39 cellular contexts compared by ENCODE assay signal in the genomic region with DNA sequence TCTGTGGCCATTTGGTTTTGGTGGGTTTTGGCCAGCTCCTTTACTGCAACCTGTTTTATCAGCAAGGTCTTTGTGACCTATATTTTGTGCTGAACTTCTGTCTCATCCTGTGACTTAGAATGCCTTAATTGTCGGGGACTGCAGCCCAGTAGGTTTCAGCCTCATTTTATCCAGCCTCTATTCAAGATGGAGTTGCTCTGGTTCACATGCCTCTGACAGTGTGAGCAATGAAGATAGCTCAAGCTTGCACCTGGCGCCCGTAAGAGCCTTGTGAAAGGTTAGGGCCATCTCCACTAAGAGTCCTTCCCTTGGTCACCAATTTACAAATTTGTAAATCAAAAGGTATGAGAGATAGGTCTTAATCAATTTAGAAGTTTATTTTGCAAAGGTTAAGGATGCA. TPM values are rescaled to one million over a fixed set of nuclear protein-coding genes. Genes with fewer than 3 reads are reported as not detected.
"Had no signal": no experiment of that assay in that cellular context is flagged by ENCODE, and none has a peak within 500 bp of the region (broad histone marks: within the 10 kb centered on the region; RNA-seq: fewer than 3 reads in every experiment).

No MANE protein-coding gene starts in this region.

- H3K4me1 ChIP-seq: ascending aorta had no signal

- H3K9me3 ChIP-seq: ascending aorta had no signal

- H3K36me3 ChIP-seq: ascending aorta, cardiac muscle cell, WERI-Rb-1 had no signal

- H3K27ac Mint-ChIP-seq: activated CD4-positive, alpha-beta memory T cell treated with anti-CD3 and anti-CD28 coated beads for 36 hours; activated CD4-positive, alpha-beta T cell treated with anti-CD3 and anti-CD28 coated beads for 36 hours; activated CD4-positive, alpha-beta T cell treated with anti-CD3 and anti-CD28 coated beads, Interleukin-2, amount 10 ng/mL, durations not matched to agents 7 days and 5 days; activated CD8-positive, alpha-beta T cell treated with anti-CD3 and anti-CD28 coated beads for 36 hours; activated naive CD4-positive, alpha-beta T cell treated with anti-CD3 and anti-CD28 coated beads, Interleukin-2, amount 10 ng/mL, durations not matched to agents 7 days and 5 days; activated naive CD4-positive, alpha-beta T cell treated with anti-CD3 and anti-CD28 coated beads, Interleukin-2, amount 50 U/mL, for 24 hours; activated naive CD8-positive, alpha-beta T cell; activated naive CD8-positive, alpha-beta T cell treated with anti-CD3 and anti-CD28 coated beads, Interleukin-2, amount 10 ng/mL, durations not matched to agents 7 days and 5 days; activated naive CD8-positive, alpha-beta T cell treated with anti-CD3 and anti-CD28 coated beads, Interleukin-2, amount 50 U/mL, for 24 hours; activated T-cell treated with anti-CD3 and anti-CD28 coated beads, Interleukin-2, amount 50 U/mL, for 24 hours; activated T-helper 2 cell treated with anti-CD3 and anti-CD28 coated beads, Interferon-gamma antibody, Interleukin-2, Interleukin-4, amounts not matched to agents 10 μg/mL and 5 μg/mL and 100 μg/mL, durations not matched to agents 14 hours and 24 hours and 36 hours; brain; T-helper 1 cell treated with Interleukin-12 subunit alpha and Interleukin-12 subunit beta and Interleukin-4 antibody, amounts not matched to agents 30 μg/mL and 1 μg/mL, for 36 hours; T-helper 2 cell treated with Interferon-gamma antibody and Interleukin-4, amounts not matched to agents 5 μg/mL and 100 μg/mL, for 36 hours; WTC11 had no signal

- H3K4me3 Mint-ChIP-seq: activated CD4-positive, alpha-beta memory T cell treated with anti-CD3 and anti-CD28 coated beads for 36 hours; activated CD4-positive, alpha-beta T cell treated with anti-CD3 and anti-CD28 coated beads for 36 hours; activated CD4-positive, alpha-beta T cell treated with anti-CD3 and anti-CD28 coated beads, Interleukin-2, amount 10 ng/mL, durations not matched to agents 7 days and 5 days; activated CD8-positive, alpha-beta T cell treated with anti-CD3 and anti-CD28 coated beads for 36 hours; activated naive CD4-positive, alpha-beta T cell treated with anti-CD3 and anti-CD28 coated beads, Interleukin-2, amount 10 ng/mL, durations not matched to agents 7 days and 5 days; activated naive CD4-positive, alpha-beta T cell treated with anti-CD3 and anti-CD28 coated beads, Interleukin-2, amount 50 U/mL, for 24 hours; activated naive CD8-positive, alpha-beta T cell; activated naive CD8-positive, alpha-beta T cell treated with anti-CD3 and anti-CD28 coated beads, Interleukin-2, amount 10 ng/mL, durations not matched to agents 7 days and 5 days; activated naive CD8-positive, alpha-beta T cell treated with anti-CD3 and anti-CD28 coated beads, Interleukin-2, amount 50 U/mL, for 24 hours; activated T-cell treated with anti-CD3 and anti-CD28 coated beads, Interleukin-2, amount 50 U/mL, for 24 hours; brain; central memory CD8-positive, alpha-beta T cell; T-helper 1 cell treated with Interleukin-12 subunit alpha and Interleukin-12 subunit beta and Interleukin-4 antibody, amounts not matched to agents 30 μg/mL and 1 μg/mL, for 36 hours; T-helper 2 cell treated with Interferon-gamma antibody and Interleukin-4, amounts not matched to agents 5 μg/mL and 100 μg/mL, for 36 hours; WTC11 had no signal

- H3K36me3 Mint-ChIP-seq: activated CD4-positive, alpha-beta memory T cell treated with anti-CD3 and anti-CD28 coated beads for 36 hours; activated naive CD4-positive, alpha-beta T cell treated with anti-CD3 and anti-CD28 coated beads, Interleukin-2, amount 10 ng/mL, durations not matched to agents 7 days and 5 days; activated naive CD4-positive, alpha-beta T cell treated with anti-CD3 and anti-CD28 coated beads, Interleukin-2, amount 50 U/mL, for 24 hours; activated naive CD8-positive, alpha-beta T cell; activated naive CD8-positive, alpha-beta T cell treated with anti-CD3 and anti-CD28 coated beads, Interleukin-2, amount 10 ng/mL, durations not matched to agents 7 days and 5 days; brain; WTC11 had no signal

- DNase-seq: activated CD4-positive, alpha-beta memory T cell treated with anti-CD3 and anti-CD28 coated beads for 36 hours; activated CD4-positive, alpha-beta T cell treated with anti-CD3 and anti-CD28 coated beads for 1 hour; activated CD4-positive, alpha-beta T cell treated with anti-CD3 and anti-CD28 coated beads for 36 hours; activated CD4-positive, alpha-beta T cell treated with anti-CD3 and anti-CD28 coated beads for 48 hours; activated CD4-positive, alpha-beta T cell treated with anti-CD3 and anti-CD28 coated beads, Interleukin-2, amount 10 ng/mL, durations not matched to agents 7 days and 5 days; activated CD4-positive, CD25-positive, alpha-beta regulatory T cell; activated CD8-positive, alpha-beta memory T cell treated with anti-CD3 and anti-CD28 coated beads, Interleukin-2, amount 50 U/mL, for 48 hours; activated CD8-positive, alpha-beta T cell treated with anti-CD3 and anti-CD28 coated beads for 36 hours; activated effector memory CD4-positive, alpha-beta T cell treated with Interleukin-2 at 50 U/mL for 16 hours; activated gamma-delta T cell; activated naive CD4-positive, alpha-beta T cell treated with anti-CD3 and anti-CD28 coated beads, Interleukin-2, amount 10 ng/mL, durations not matched to agents 7 days and 5 days; activated naive CD4-positive, alpha-beta T cell treated with Interleukin-2 at 50 U/mL for 16 hours; activated naive CD8-positive, alpha-beta T cell treated with anti-CD3 and anti-CD28 coated beads, Interleukin-2, amount 10 ng/mL, durations not matched to agents 7 days and 5 days; activated naive CD8-positive, alpha-beta T cell treated with anti-CD3 and anti-CD28 coated beads, Interleukin-2, amount 50 U/mL, for 24 hours; activated T-cell treated with anti-CD3 and anti-CD28 coated beads, Interleukin-2, amount 50 U/mL, for 24 hours; activated T-cell treated with anti-CD3 and anti-CD28 coated beads, Interleukin-2, amount 50 U/mL, for 48 hours; amygdala; anterior cingulate cortex; caudate nucleus; cerebellar nuclear complex; T-helper 1 cell; T-helper 2 cell; T-helper 9 cell; WERI-Rb-1 had no signal

- H3K4me3 ChIP-seq: ascending aorta, cardiac muscle cell had no signal

- ATAC-seq: activated CD4-positive, alpha-beta T cell treated with anti-CD3 and anti-CD28 coated beads for 36 hours; activated CD4-positive, CD25-positive, alpha-beta regulatory T cell treated with anti-CD3 and anti-CD28 coated beads, Interleukin-2, amount 50 U/mL, for 24 hours; activated CD8-positive, alpha-beta T cell treated with anti-CD3 and anti-CD28 coated beads for 36 hours; activated naive CD8-positive, alpha-beta T cell treated with anti-CD3 and anti-CD28 coated beads, Interleukin-2, amount 50 U/mL, for 24 hours; WTC11 had no signal

- H3K4me1 Mint-ChIP-seq: activated CD4-positive, alpha-beta T cell treated with anti-CD3 and anti-CD28 coated beads for 36 hours; activated CD4-positive, alpha-beta T cell treated with anti-CD3 and anti-CD28 coated beads, Interleukin-2, amount 10 ng/mL, durations not matched to agents 7 days and 5 days; activated naive CD4-positive, alpha-beta T cell treated with anti-CD3 and anti-CD28 coated beads, Interleukin-2, amount 10 ng/mL, durations not matched to agents 7 days and 5 days; activated naive CD4-positive, alpha-beta T cell treated with anti-CD3 and anti-CD28 coated beads, Interleukin-2, amount 50 U/mL, for 24 hours; activated naive CD8-positive, alpha-beta T cell treated with anti-CD3 and anti-CD28 coated beads, Interleukin-2, amount 10 ng/mL, durations not matched to agents 7 days and 5 days; activated naive CD8-positive, alpha-beta T cell treated with anti-CD3 and anti-CD28 coated beads, Interleukin-2, amount 50 U/mL, for 24 hours; brain; central memory CD8-positive, alpha-beta T cell had no signal

- H3K9me3 Mint-ChIP-seq: activated CD4-positive, alpha-beta memory T cell treated with anti-CD3 and anti-CD28 coated beads for 36 hours; activated CD4-positive, alpha-beta T cell treated with anti-CD3 and anti-CD28 coated beads, Interleukin-2, amount 10 ng/mL, durations not matched to agents 7 days and 5 days; activated CD8-positive, alpha-beta T cell treated with anti-CD3 and anti-CD28 coated beads for 36 hours; activated naive CD4-positive, alpha-beta T cell treated with anti-CD3 and anti-CD28 coated beads, Interleukin-2, amount 10 ng/mL, durations not matched to agents 7 days and 5 days; activated naive CD4-positive, alpha-beta T cell treated with anti-CD3 and anti-CD28 coated beads, Interleukin-2, amount 50 U/mL, for 24 hours; activated naive CD8-positive, alpha-beta T cell treated with anti-CD3 and anti-CD28 coated beads, Interleukin-2, amount 10 ng/mL, durations not matched to agents 7 days and 5 days; activated naive CD8-positive, alpha-beta T cell treated with anti-CD3 and anti-CD28 coated beads, Interleukin-2, amount 50 U/mL, for 24 hours; activated T-cell treated with anti-CD3 and anti-CD28 coated beads, Interleukin-2, amount 50 U/mL, for 24 hours; brain; central memory CD8-positive, alpha-beta T cell; T-helper 1 cell treated with Interleukin-12 subunit alpha and Interleukin-12 subunit beta and Interleukin-4 antibody, amounts not matched to agents 30 μg/mL and 1 μg/mL, for 36 hours; T-helper 2 cell treated with Interferon-gamma antibody and Interleukin-4, amounts not matched to agents 5 μg/mL and 100 μg/mL, for 36 hours had no signal

- H3K27me3 Mint-ChIP-seq: activated CD4-positive, alpha-beta memory T cell treated with anti-CD3 and anti-CD28 coated beads for 36 hours; activated CD4-positive, alpha-beta T cell treated with anti-CD3 and anti-CD28 coated beads for 36 hours; activated CD4-positive, alpha-beta T cell treated with anti-CD3 and anti-CD28 coated beads, Interleukin-2, amount 10 ng/mL, durations not matched to agents 7 days and 5 days; activated CD8-positive, alpha-beta T cell treated with anti-CD3 and anti-CD28 coated beads for 36 hours; activated naive CD4-positive, alpha-beta T cell treated with anti-CD3 and anti-CD28 coated beads, Interleukin-2, amount 10 ng/mL, durations not matched to agents 7 days and 5 days; activated naive CD8-positive, alpha-beta T cell; activated naive CD8-positive, alpha-beta T cell treated with anti-CD3 and anti-CD28 coated beads, Interleukin-2, amount 10 ng/mL, durations not matched to agents 7 days and 5 days; activated naive CD8-positive, alpha-beta T cell treated with anti-CD3 and anti-CD28 coated beads, Interleukin-2, amount 50 U/mL, for 24 hours; activated T-cell treated with anti-CD3 and anti-CD28 coated beads, Interleukin-2, amount 50 U/mL, for 24 hours; brain; central memory CD8-positive, alpha-beta T cell had no signal

- FAIRE-seq: bronchial epithelial cell, TTC549 had no signal

- H3K27me3 ChIP-seq: ascending aorta, cardiac muscle cell had no signal

- H3K27ac ChIP-seq: ascending aorta, cardiac muscle cell, WERI-Rb-1 had no signal

RNA-seq across cellular contexts. Expression of gene SLCO1B3, which starts 19.4 kb away (rescaled TPM):
- total RNA-seq: activated CD4-positive, alpha-beta memory T cell treated with anti-CD3 and anti-CD28 coated beads for 36 hours; activated CD4-positive, alpha-beta T cell treated with anti-CD3 and anti-CD28 coated beads for 36 hours; activated CD4-positive, alpha-beta T cell treated with anti-CD3 and anti-CD28 coated beads, Interleukin-2, amount 10 ng/mL, durations not matched to agents 7 days and 5 days; activated CD8-positive, alpha-beta memory T cell treated with anti-CD3 and anti-CD28 coated beads for 36 hours; activated CD8-positive, alpha-beta T cell treated with anti-CD3 and anti-CD28 coated beads for 36 hours; activated naive CD8-positive, alpha-beta T cell treated with anti-CD3 and anti-CD28 coated beads, Interleukin-2, amount 10 ng/mL, durations not matched to agents 7 days and 5 days; activated T-helper 2 cell treated with anti-CD3 and anti-CD28 coated beads, Interferon-gamma antibody, Interleukin-2, Interleukin-4, amounts not matched to agents 10 μg/mL and 5 μg/mL and 100 μg/mL, durations not matched to agents 14 hours and 24 hours and 36 hours; ascending aorta; cardiac muscle cell; chondrocyte; WTC11 had no signal
- polyA plus RNA-seq: cardiac muscle cell had no signal
